ENCODE assay signal across 17 cellular contexts in genomic region chr1:89576016-89576415, GRCh38.
"Had no signal": no experiment of that assay in that cellular context is flagged by ENCODE, and none has a peak within 500 bp of the region (broad histone marks: within the 10 kb centered on the region; RNA-seq: fewer than 3 reads in every experiment).

No MANE protein-coding gene starts in this region.

- H3K4me3 ChIP-seq: adrenal gland, right atrium auricular region, tibial artery had no signal

- H3K4me1 Mint-ChIP-seq: nephron progenitor cell had no signal

- H3K27ac Mint-ChIP-seq: dendritic cell treated with granulocyte-macrophage colony-stimulating factor and Interleukin-4, amounts not matched to agents 40 ng/mL and 50 ng/mL, for 4 days; effector memory CD8-positive, alpha-beta T cell; nephron progenitor cell; progenitor cell of endocrine pancreas had no signal

- H3K9me3 ChIP-seq: adrenal gland, right atrium auricular region, tibial artery had no signal

- ATAC-seq: activated naive CD4-positive, alpha-beta T cell treated with anti-CD3 and anti-CD28 coated beads, Interleukin-2, amount 50 U/mL, for 72 hours; effector memory CD8-positive, alpha-beta T cell; left cardiac atrium had no signal

- H3K4me1 ChIP-seq: adrenal gland, right atrium auricular region, tibial artery had no signal

- H3K27me3 Mint-ChIP-seq: dendritic cell treated with granulocyte-macrophage colony-stimulating factor and Interleukin-4, amounts not matched to agents 40 ng/mL and 50 ng/mL, for 4 days; effector memory CD8-positive, alpha-beta T cell; progenitor cell of endocrine pancreas had no signal

- H3K36me3 ChIP-seq: right atrium auricular region, tibial artery had no signal

- H3K27me3 ChIP-seq: adrenal gland, right atrium auricular region, tibial artery had no signal

- DNase-seq: activated CD4-positive, alpha-beta T cell treated with anti-CD3 and anti-CD28 coated beads, Interleukin-2, amount 50 U/mL, for 1 hour; activated CD4-positive, CD25-positive, alpha-beta regulatory T cell treated with anti-CD3 and anti-CD28 coated beads, Interleukin-2, amount 50 U/mL, for 72 hours; activated CD8-positive, alpha-beta memory T cell treated with anti-CD3 and anti-CD28 coated beads for 24 hours; activated CD8-positive, alpha-beta memory T cell treated with anti-CD3 and anti-CD28 coated beads, Interleukin-2, amount 50 U/mL, for 48 hours; activated gamma-delta T cell treated with Interleukin-2 at 50 U/mL for 16 hours; adrenal gland; effector memory CD8-positive, alpha-beta T cell; left cardiac atrium; nephron progenitor cell; stimulated activated CD4-positive, alpha-beta T cell treated with anti-CD3 and anti-CD28 coated beads, Interleukin-2, amount 100 ng/mL, for 24 hours; stimulated activated naive CD4-positive, alpha-beta T cell treated with Interleukin-2 at 50 U/mL for 16 hours; tibial artery had no signal

- H3K4me3 Mint-ChIP-seq: dendritic cell treated with granulocyte-macrophage colony-stimulating factor and Interleukin-4, amounts not matched to agents 40 ng/mL and 50 ng/mL, for 4 days; effector memory CD8-positive, alpha-beta T cell; nephron progenitor cell; T-helper 1 cell treated with Interleukin-12 subunit alpha and Interleukin-12 subunit beta and Interleukin-4 antibody, amounts not matched to agents 30 μg/mL and 1 μg/mL, for 36 hours had no signal

- H3K27ac ChIP-seq: adrenal gland, right atrium auricular region, tibial artery had no signal

- H3K9me3 Mint-ChIP-seq: activated naive CD4-positive, alpha-beta T cell treated with anti-CD3 and anti-CD28 coated beads, Interleukin-2, amount 50 U/mL, for 72 hours; dendritic cell treated with granulocyte-macrophage colony-stimulating factor and Interleukin-4, amounts not matched to agents 40 ng/mL and 50 ng/mL, for 4 days; effector memory CD8-positive, alpha-beta T cell had no signal
